Comparison of ENCODE assay signal across 19 cellular contexts in the genomic region with DNA sequence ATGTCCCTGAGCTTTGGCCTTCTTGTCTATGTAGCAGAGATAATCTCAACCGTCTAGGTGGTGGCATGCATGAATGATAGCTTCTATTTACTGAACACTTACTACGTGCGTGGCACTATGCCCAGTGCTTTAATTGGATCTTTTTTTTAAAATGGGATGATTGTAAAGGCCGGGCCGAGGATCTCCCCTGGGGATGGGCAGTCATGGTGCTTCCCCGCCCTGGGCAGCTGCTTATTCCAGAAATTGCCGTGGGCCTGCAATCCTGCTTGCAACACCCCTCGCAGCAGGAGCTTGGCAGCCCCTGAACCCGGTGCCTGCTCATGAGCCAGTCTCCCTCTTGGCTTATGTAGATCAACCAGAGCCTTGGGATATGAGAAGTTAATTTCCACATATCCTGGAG.
"Had no signal": no experiment of that assay in that cellular context is flagged by ENCODE, and none has a peak within 500 bp of the region (broad histone marks: within the 10 kb centered on the region; RNA-seq: fewer than 3 reads in every experiment).

No MANE protein-coding gene starts in this region.

- DNase-seq: activated B cell treated with CpG ODN at 0.5 μM for 24 hours; activated CD4-positive, alpha-beta memory T cell treated with anti-CD3 and anti-CD28 coated beads for 36 hours; activated CD4-positive, alpha-beta T cell treated with anti-CD3 and anti-CD28 coated beads for 1 hour; activated CD4-positive, alpha-beta T cell treated with anti-CD3 and anti-CD28 coated beads, Interleukin-2, amount 10 ng/mL, durations not matched to agents 7 days and 5 days; activated CD8-positive, alpha-beta memory T cell treated with anti-CD3 and anti-CD28 coated beads for 24 hours; activated gamma-delta T cell; activated naive CD4-positive, alpha-beta T cell treated with anti-CD3 and anti-CD28 coated beads for 36 hours; activated T-cell treated with anti-CD3 and anti-CD28 coated beads, Interleukin-2, amount 50 U/mL, for 4 hours; amygdala; cortex of kidney; KBM-7; NCI-H1048; NCI-H1417 treated with DMSO at 0.1 percent for 48 hours; NCI-H187; NCI-H526 treated with DMSO at 0.1 percent for 48 hours; PC-3; SIG-M5; T-helper 17 cell; T-helper 9 cell had no signal
